Comparison of ENCODE assay signal across 9 cellular contexts in genomic region chr1:200154069-200154767, GRCh38.
DNase-seq lines count a peak whose midpoint lies in the region; ATAC-seq and TF ChIP-seq lines count a peak whose summit lies in the region.
"Had no signal": no experiment of that assay in that cellular context is flagged by ENCODE, and none has a peak within 500 bp of the region (broad histone marks: within the 10 kb centered on the region; RNA-seq: fewer than 3 reads in every experiment).

No MANE protein-coding gene starts in this region.

- no peaks in the 10 kb centered on the region for H4K20me1 ChIP-seq in BLaER1 treated with 17β-estradiol and CSF1 and Interleukin-3, amounts not matched to agents 10 nM and 100 nM

- peaks cover 51% of the 10 kb centered on the region for H3K4me1 Mint-ChIP-seq in T-helper 2 cell treated with Interferon-gamma antibody and Interleukin-4, amounts not matched to agents 5 μg/mL and 100 μg/mL, for 36 hours (ENCODE audit: low read depth)
- H3K4me1 Mint-ChIP-seq in endothelial cell (ENCODE audit: unreplicated experiment) = peaks cover 10% of the 10 kb centered on the region

- no peak for TF ChIP-seq POLR2A in lower leg skin (IDR thresholded peaks at IDR 0.05)
- no peak for TF ChIP-seq POLR2A in vagina (IDR thresholded peaks at IDR 0.05)

- peak overlapping the region in 9 of 11 experiments; percentile 29 to 63 (median 46); a peak in 16 of 22 replicates for H3K27ac ChIP-seq in BLaER1 treated with 17β-estradiol and CSF1 and Interleukin-3, amounts not matched to agents 10 nM and 100 nM
- no peak overlapping the region for H3K27ac ChIP-seq in vagina
- H3K27ac ChIP-seq: thoracic aorta had no signal

- no peaks in the 10 kb centered on the region for H3K36me3 ChIP-seq in BLaER1 treated with 17β-estradiol and CSF1 and Interleukin-3, amounts not matched to agents 10 nM and 100 nM
- no peaks in the 10 kb centered on the region for H3K36me3 ChIP-seq in vagina
- H3K36me3 ChIP-seq: thoracic aorta had no signal

- peaks cover 8% of the 10 kb centered on the region for H3K36me3 Mint-ChIP-seq in T-helper 2 cell treated with Interferon-gamma antibody and Interleukin-4, amounts not matched to agents 5 μg/mL and 100 μg/mL, for 36 hours (ENCODE audit: low read depth)
- no peaks in the 10 kb centered on the region for H3K36me3 Mint-ChIP-seq in endothelial cell (ENCODE audit: low read depth, unreplicated experiment)

- intact Hi-C loops in lower leg skin (cut with DNase I; ENCODE audit: low total_unique reads) (no loop called here), vagina (cut with DNase I) (no loop called here)

- peaks cover 3% of the 10 kb centered on the region for H3K27me3 Mint-ChIP-seq in T-helper 2 cell treated with Interferon-gamma antibody and Interleukin-4, amounts not matched to agents 5 μg/mL and 100 μg/mL, for 36 hours (ENCODE audit: low read depth)
- H3K27me3 Mint-ChIP-seq in endothelial cell (ENCODE audit: unreplicated experiment) = peaks cover 4% of the 10 kb centered on the region

- H3K4me3 ChIP-seq in BLaER1 treated with 17β-estradiol and CSF1 and Interleukin-3, amounts not matched to agents 10 nM and 100 nM = no peak overlapping the region
- H3K4me3 ChIP-seq in lower leg skin (ENCODE audit: low read depth, poor library complexity, severe bottlenecking) = no peak overlapping the region
- H3K4me3 ChIP-seq in vagina = no peak overlapping the region
- H3K4me3 ChIP-seq: thoracic aorta had no signal

- TF ChIP-seq CTCF in endothelial cell (IDR thresholded peaks at IDR 0.05; ENCODE audit: unreplicated experiment) (no peak), lower leg skin (IDR thresholded peaks at IDR 0.05) (no peak), vagina (IDR thresholded peaks at IDR 0.05) (no peak)

- no peaks in the 10 kb centered on the region for H3K27me3 ChIP-seq in BLaER1 treated with 17β-estradiol and CSF1 and Interleukin-3, amounts not matched to agents 10 nM and 100 nM
- no peaks in the 10 kb centered on the region for H3K27me3 ChIP-seq in vagina

- DNase-seq in T-helper 2 cell treated with Interferon-gamma antibody and Interleukin-4, amounts not matched to agents 5 μg/mL and 100 μg/mL, for 36 hours (ENCODE audit: low spot score) = peak; percentile 76
- peak; percentile 11 for DNase-seq in endothelial cell (ENCODE audit: low spot score)
- peak; percentile 49 for DNase-seq in stimulated activated naive CD8-positive, alpha-beta T cell treated with anti-CD3 and anti-CD28 coated beads, Interleukin-15, Interleukin-2, amounts not matched to agents 100 U/mL and 50 U/mL, for 24 hours
- no peak for DNase-seq in lower leg skin (ENCODE audit: low spot score in 2 of 2)
- no peak for DNase-seq in vagina (ENCODE audit: extremely low spot score in 2 of 2)

- no peaks in the 10 kb centered on the region for H3K9me3 ChIP-seq in BLaER1 treated with 17β-estradiol and CSF1 and Interleukin-3, amounts not matched to agents 10 nM and 100 nM (replicated peaks in 1 of 11)
- no peaks in the 10 kb centered on the region for H3K9me3 ChIP-seq in vagina
- H3K9me3 ChIP-seq: thoracic aorta had no signal

- peaks cover 22 to 50% (median 28%) of the 10 kb centered on the region in 10 experiments for H3K4me1 ChIP-seq in BLaER1 treated with 17β-estradiol and CSF1 and Interleukin-3, amounts not matched to agents 10 nM and 100 nM
- H3K4me1 ChIP-seq in vagina = no peaks in the 10 kb centered on the region

- H3K9me3 Mint-ChIP-seq in T-helper 2 cell treated with Interferon-gamma antibody and Interleukin-4, amounts not matched to agents 5 μg/mL and 100 μg/mL, for 36 hours = no peaks in the 10 kb centered on the region
- no peaks in the 10 kb centered on the region for H3K9me3 Mint-ChIP-seq in endothelial cell (ENCODE audit: unreplicated experiment)

- peak; percentile 94 for ATAC-seq in GM19328 (IDR thresholded peaks at IDR 0.05; ENCODE audit: unreplicated experiment)
- ATAC-seq in HG03342 (IDR thresholded peaks at IDR 0.05; ENCODE audit: unreplicated experiment) = peak; percentile 92
- peak; percentile 79 for ATAC-seq in stimulated activated naive CD8-positive, alpha-beta T cell treated with anti-CD3 and anti-CD28 coated beads, Interleukin-15, Interleukin-2, amounts not matched to agents 100 U/mL and 50 U/mL, for 24 hours

- peak overlapping the region; percentile 29 to 72 (median 52); a peak in 20 of 22 replicates for H3K4me2 ChIP-seq in BLaER1 treated with 17β-estradiol and CSF1 and Interleukin-3, amounts not matched to agents 10 nM and 100 nM

- H3K9ac ChIP-seq in BLaER1 treated with 17β-estradiol and CSF1 and Interleukin-3, amounts not matched to agents 10 nM and 100 nM = no peak overlapping the region

- H3K4me3 Mint-ChIP-seq in T-helper 2 cell treated with Interferon-gamma antibody and Interleukin-4, amounts not matched to agents 5 μg/mL and 100 μg/mL, for 36 hours = peak overlapping the region; percentile 63
- no peak overlapping the region for H3K4me3 Mint-ChIP-seq in endothelial cell (ENCODE audit: unreplicated experiment)

- H3K27ac Mint-ChIP-seq in T-helper 2 cell treated with Interferon-gamma antibody and Interleukin-4, amounts not matched to agents 5 μg/mL and 100 μg/mL, for 36 hours = peak overlapping the region; percentile 84
- H3K27ac Mint-ChIP-seq in endothelial cell (ENCODE audit: unreplicated experiment) = peak overlapping the region; percentile 69

Comparison
In these comparisons a context has a peak if more than half of its experiments do, and no peak if none do; other contexts are left out.
1. DNase-seq: peak in T-helper 2 cell treated with Interferon-gamma antibody and Interleukin-4, amounts not matched to agents 5 μg/mL and 100 μg/mL, for 36 hours (single experiment), endothelial cell (single experiment) and stimulated activated naive CD8-positive, alpha-beta T cell treated with anti-CD3 and anti-CD28 coated beads, Interleukin-15, Interleukin-2, amounts not matched to agents 100 U/mL and 50 U/mL, for 24 hours (single experiment); none in lower leg skin (0 of 2) and vagina (0 of 2).
2. Peak in every context shown above with its lines, with median percentiles within 50 percentile points of each other: ATAC-seq.